20 cellular contexts compared by ENCODE assay signal in genomic region chr3:17046623-17047022, GRCh38.
A peak's percentile ranks its signal among the peaks of the same experiment; 100 is the strongest.
DNase-seq lines count a peak whose midpoint lies in the region; ATAC-seq, FAIRE-seq and TF ChIP-seq lines count a peak whose summit lies in the region.
"Had no signal": no experiment of that assay in that cellular context is flagged by ENCODE, and none has a peak within 500 bp of the region (broad histone marks: within the 10 kb centered on the region; RNA-seq: fewer than 3 reads in every experiment).

No MANE protein-coding gene starts in this region.

- H3K9ac ChIP-seq in HUES48 (ENCODE audit: low read depth, low read length) (no peak overlapping the region), HepG2 (ENCODE audit: insufficient read depth, low read depth, low read length) (no peak overlapping the region)
- H3K9ac ChIP-seq: BLaER1 had no signal

- no peak for TF ChIP-seq POLR2A in HepG2 (IDR thresholded peaks at IDR 0.05; ENCODE audit: insufficient read depth in 1 of 2, low read depth in 2 of 2, low read length in 2 of 2)

- peak overlapping the region; percentile 1 to 6 for H3K27ac Mint-ChIP-seq in effector memory CD8-positive, alpha-beta T cell

- TF ChIP-seq CTCF in WERI-Rb-1 (IDR thresholded peaks at IDR 0.05; ENCODE audit: low read depth, low read length) (no peak), HepG2 (CRISPR knock-in tag; IDR thresholded peaks at IDR 0.05) (no peak)

- H3K4me2 ChIP-seq in HepG2 (ENCODE audit: low read depth, low read length), result no peak overlapping the region
- H3K4me2 ChIP-seq: BLaER1 had no signal

- H3K27ac ChIP-seq in HUES48 (ENCODE audit: low read depth, low read length), result peak overlapping the region; percentile 36
- H3K27ac ChIP-seq in WERI-Rb-1, result peak overlapping the region; percentile 40
- H3K27ac ChIP-seq in HepG2 (ENCODE audit: extremely low read length, insufficient read depth, low read length), result no peak overlapping the region
- H3K27ac ChIP-seq: BLaER1, Peyer's patch had no signal

- no peak overlapping the region for H2AFZ ChIP-seq in HepG2 (ENCODE audit: low read length)

- ATAC-seq in effector memory CD8-positive, alpha-beta T cell (replicated peaks), result no peak
- no peak for ATAC-seq in stimulated activated naive CD8-positive, alpha-beta T cell treated with anti-CD3 and anti-CD28 coated beads, Interleukin-15, Interleukin-2, amounts not matched to agents 100 U/mL and 50 U/mL, for 24 hours
- no peak for ATAC-seq in HepG2
- ATAC-seq in HG03571 (IDR thresholded peaks at IDR 0.05; ENCODE audit: unreplicated experiment), result no peak
- ATAC-seq: SK-N-SH treated with all-trans-retinoic acid at 6 μM for 48 hours had no signal

- peaks cover 23 to 36% of the 10 kb centered on the region in 2 donors for H3K4me1 Mint-ChIP-seq in effector memory CD8-positive, alpha-beta T cell (ENCODE audit: low read depth in 2 of 2)

- no peaks in the 10 kb centered on the region for H3K27me3 ChIP-seq in HUES48 (ENCODE audit: control insufficient read depth, insufficient read depth, low read length)
- H3K27me3 ChIP-seq in WERI-Rb-1 (ENCODE audit: insufficient read depth, low read depth, severe bottlenecking), result no peaks in the 10 kb centered on the region
- no peaks in the 10 kb centered on the region; a peak in 1 of 5 replicates for H3K27me3 ChIP-seq in HepG2 (ENCODE audit: control insufficient read depth in 1 of 2, insufficient read depth in 2 of 2, low read length in 2 of 2)
- H3K27me3 ChIP-seq: BLaER1, Peyer's patch had no signal

- H3K36me3 ChIP-seq in HUES48 (ENCODE audit: control insufficient read depth, insufficient read depth, low read length) (no peaks in the 10 kb centered on the region), WERI-Rb-1 (no peaks in the 10 kb centered on the region), HepG2 (replicated peaks in 1 of 2; ENCODE audit: control insufficient read depth in 1 of 2, insufficient read depth in 2 of 2, low read length in 2 of 2) (no peaks in the 10 kb centered on the region)
- H3K36me3 ChIP-seq: Peyer's patch had no signal

- H3K4me3 ChIP-seq in HUES48 (ENCODE audit: low read depth, low read length) (no peak overlapping the region), WERI-Rb-1 (ENCODE audit: low read depth, low read length) (no peak overlapping the region), HepG2 (replicated peaks in 1 of 3; ENCODE audit: insufficient read depth in 1 of 3, low read depth in 2 of 3, low read length in 3 of 3) (no peak overlapping the region)
- H3K4me3 ChIP-seq: BLaER1, Peyer's patch had no signal

- no peak for DNase-seq in WERI-Rb-1
- no peak for DNase-seq in effector memory CD8-positive, alpha-beta T cell
- no peak for DNase-seq in stimulated activated naive CD8-positive, alpha-beta T cell treated with anti-CD3 and anti-CD28 coated beads, Interleukin-15, Interleukin-2, amounts not matched to agents 100 U/mL and 50 U/mL, for 24 hours
- DNase-seq in HepG2 (ENCODE audit: low spot score), result no peak
- DNase-seq in medulla oblongata (ENCODE audit: extremely low spot score), result no peak
- DNase-seq: Calu3; CD8-positive, alpha-beta memory T cell; DMS153; KG1; NCI-H1092 treated with DMSO at 0.1 percent for 48 hours; NCI-H146; NCI-H2029; NCI-H226; NCI-H510A treated with DMSO at 0.1 percent for 48 hours; NCI-H748 treated with DMSO at 0.1 percent for 48 hours; Peyer's patch had no signal

- no TSS peak for BruUV-seq in HepG2 (replicated peaks; lab: Mats Ljungman, UMichigan)

- TF ChIP-seq EP300 in HepG2 (IDR thresholded peaks at IDR 0.05; ENCODE audit: low read depth in 2 of 2, low read length in 2 of 2) (no peak), HepG2 (CRISPR knock-in tag; IDR thresholded peaks at IDR 0.05; ENCODE audit: borderline replicate concordance) (no peak)

- H3K9me3 Mint-ChIP-seq in effector memory CD8-positive, alpha-beta T cell, result no peaks in the 10 kb centered on the region

- no peaks in the 10 kb centered on the region for H4K20me1 ChIP-seq in HepG2 (ENCODE audit: insufficient read depth, low read length)
- H4K20me1 ChIP-seq: BLaER1 had no signal

- H3K9me3 ChIP-seq in HUES48 (ENCODE audit: control insufficient read depth, insufficient read depth, low read length) (no peaks in the 10 kb centered on the region), WERI-Rb-1 (ENCODE audit: severe bottlenecking) (no peaks in the 10 kb centered on the region), HepG2 (ENCODE audit: low read length) (no peaks in the 10 kb centered on the region)
- H3K9me3 ChIP-seq: Peyer's patch had no signal

- no peaks in the 10 kb centered on the region for H3K79me2 ChIP-seq in HepG2 (ENCODE audit: insufficient read depth, low read length)

- intact Hi-C loops in HepG2 (cut with micrococcal nuclease; ENCODE audit: unreplicated experiment), result no loop called here

- peaks cover 33% of the 10 kb centered on the region for H3K36me3 Mint-ChIP-seq in effector memory CD8-positive, alpha-beta T cell (ENCODE audit: insufficient read depth)

- 0% methylated on average over 2 of the region's 2 CpGs for WGBS in HepG2 (ENCODE audit: low lambda C conversion rate)

- in situ Hi-C loops in HepG2 (cut with HindIII; ENCODE audit: extremely low pct_ligation_motif_present, low pct_unique_long_range_greater_than_20kb), result loop anchor here (25.0 kb wide), 1 partner anchor 434 kb away; the partner anchor contains the start of gene DAZL

- no peak for FAIRE-seq in HepG2 (lab: Jason Lieb, UNC)

- H3K27me3 Mint-ChIP-seq in effector memory CD8-positive, alpha-beta T cell, result no peaks in the 10 kb centered on the region
- H3K27me3 Mint-ChIP-seq: CD8-positive, alpha-beta memory T cell had no signal

- CTCF ChIA-PET in HepG2 (lab: Yijun Ruan, JAX; ENCODE audit: low intra/inter-chr PET ratio, low total read pairs), result no interaction called here

- H3K4me1 ChIP-seq in HUES48 (ENCODE audit: control insufficient read depth, insufficient read depth, low read length), result peaks cover 32% of the 10 kb centered on the region
- H3K4me1 ChIP-seq in HepG2 (ENCODE audit: insufficient read depth, low read length), result no peaks in the 10 kb centered on the region
- H3K4me1 ChIP-seq: BLaER1, Peyer's patch had no signal

- no peak overlapping the region for H3K4me3 Mint-ChIP-seq in effector memory CD8-positive, alpha-beta T cell
- H3K4me3 Mint-ChIP-seq: CD8-positive, alpha-beta memory T cell had no signal

- no peak for TF ChIP-seq RAD21 in HepG2 (CRISPR knock-in tag; IDR thresholded peaks at IDR 0.05)

- POLR2A ChIA-PET in HepG2 (lab: Yijun Ruan, JAX), result no interaction called here

TF ChIP-seq in HepG2, 621 proteins besides CTCF, POLR2A, EP300 and RAD21 (continues in another document):
- TF ChIP-seq JUN (CRISPR knock-in tag; IDR thresholded peaks at IDR 0.05) (no peak), THAP11 (CRISPR knock-in tag; IDR thresholded peaks at IDR 0.05) (no peak), ZNF274 (CRISPR knock-in tag; IDR thresholded peaks at IDR 0.05) (no peak), ZNF781 (CRISPR knock-in tag; IDR thresholded peaks at IDR 0.05; ENCODE audit: borderline replicate concordance, not compliant biosample characterization) (no peak), NFE2L2 (IDR thresholded peaks at IDR 0.05; ENCODE audit: low read length) (no peak), ETV5 (CRISPR knock-in tag; IDR thresholded peaks at IDR 0.05; ENCODE audit: borderline replicate concordance) (no peak), CERS6 (CRISPR knock-in tag; IDR thresholded peaks at IDR 0.05) (no peak), FOXP1 (IDR thresholded peaks at IDR 0.05) (no peak), FOXP1 (CRISPR knock-in tag; IDR thresholded peaks at IDR 0.05) (no peak), IKZF1 (IDR thresholded peaks at IDR 0.05) (no peak), ZMAT3 (CRISPR knock-in tag; conservative IDR thresholded peaks at IDR 0.05) (no peak), UBTF (CRISPR knock-in tag; IDR thresholded peaks at IDR 0.05) (no peak), ZNF770 (CRISPR knock-in tag; IDR thresholded peaks at IDR 0.05) (no peak), FIP1L1 (IDR thresholded peaks at IDR 0.05; ENCODE audit: borderline replicate concordance, insufficient read depth, low read depth, low read length) (no peak)
